In the genomic region with DNA sequence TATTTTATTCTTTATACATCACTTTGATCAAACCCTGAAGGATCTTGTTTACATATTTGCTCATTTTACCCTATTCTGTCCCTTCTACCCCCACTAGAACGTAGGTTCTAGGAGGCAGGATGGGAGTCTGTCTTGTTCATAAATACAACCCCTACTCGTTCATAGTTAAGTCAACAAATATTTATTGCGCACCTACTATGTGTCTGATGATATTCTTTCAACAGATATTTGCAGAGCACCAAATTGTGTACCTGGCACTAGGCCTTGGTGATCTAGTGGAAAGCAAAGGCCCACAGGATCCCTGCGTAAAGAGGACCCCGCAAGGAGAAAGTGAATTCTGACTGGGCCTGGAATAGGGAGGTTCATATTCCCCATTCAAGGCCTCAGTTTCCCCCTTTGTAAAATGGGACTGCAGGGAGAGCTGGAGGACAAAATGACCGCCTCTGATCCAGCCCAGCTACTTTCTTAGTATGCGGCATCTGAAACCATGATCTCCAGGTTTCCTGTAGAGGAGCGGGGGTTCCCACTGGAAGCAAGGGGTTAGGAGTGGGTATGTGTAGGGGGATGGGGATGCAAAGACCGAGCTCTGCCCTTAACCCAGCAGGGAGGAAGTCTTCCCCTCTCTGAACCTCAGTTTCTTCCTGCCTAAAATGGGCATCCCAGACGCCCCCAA, we compare ENCODE assay signal across 8 cellular contexts. TPM values are rescaled to one million over a fixed set of nuclear protein-coding genes. Genes with fewer than 3 reads are reported as not detected.
A peak's percentile ranks its signal among the peaks of the same experiment; 100 is the strongest.
DNase-seq lines count a peak whose midpoint lies in the region; ATAC-seq and TF ChIP-seq lines count a peak whose summit lies in the region.

No MANE protein-coding gene starts in this region.

- intact Hi-C loops in colonic mucosa (cut with DNase I) = no loop called here

- H3K27ac Mint-ChIP-seq in naive thymus-derived CD8-positive, alpha-beta T cell = peak overlapping the region in 9 of 10 donors; percentile 6 to 93 (median 47)

- peaks cover 15 to 65% (median 58%) of the 10 kb centered on the region in 4 donors for H3K4me1 Mint-ChIP-seq in naive thymus-derived CD8-positive, alpha-beta T cell

- DNase-seq in AG09309 (ENCODE audit: low read depth) (no peak), colonic mucosa (no peak), hypothalamus (lab: John Stamatoyannopoulos, UW) (no peak), midbrain (lab: John Stamatoyannopoulos, UW) (no peak)
- DNase-seq in Jurkat, Clone E6-1 (ENCODE audit: low read depth, low spot score) = no peak
- DNase-seq in naive thymus-derived CD8-positive, alpha-beta T cell = no peak
- DNase-seq in stimulated activated CD4-positive, alpha-beta T cell treated with anti-CD3 and anti-CD28 coated beads, Interleukin-4, amount 100 ng/mL, for 1 hour = no peak

- peak in 1 of 2 donors; percentile 4 for ATAC-seq in naive thymus-derived CD8-positive, alpha-beta T cell
- no peak for ATAC-seq in GM18867 (IDR thresholded peaks at IDR 0.05; ENCODE audit: unreplicated experiment)

- no peaks in the 10 kb centered on the region for H3K9me3 ChIP-seq in colonic mucosa

- POLR2A ChIA-PET in naive thymus-derived CD8-positive, alpha-beta T cell (lab: Charles Lee) = interaction anchor here (0.5 to 2.5 kb wide), 11 partner anchors 10 to 122 kb away, joined by 3 to 34 read pairs (median 3); partner anchors contain the start of genes BLOC1S3, PPP1R37, RELB and TRAPPC6A

- H3K36me3 ChIP-seq in colonic mucosa = no peaks in the 10 kb centered on the region

- peak overlapping the region; percentile 60 to 99 for H3K9ac ChIP-seq in colonic mucosa (ENCODE audit: low read depth in 2 of 2, low read length in 2 of 2)

- H3K4me3 Mint-ChIP-seq in naive thymus-derived CD8-positive, alpha-beta T cell = peak overlapping the region; percentile 91 to 97 (median 94)

- no peaks in the 10 kb centered on the region for H3K27me3 Mint-ChIP-seq in naive thymus-derived CD8-positive, alpha-beta T cell

- TF ChIP-seq CTCF in AG09309 (IDR thresholded peaks at IDR 0.05; ENCODE audit: control insufficient read depth, insufficient read depth, low read depth, low read length, missing control alignments) (no peak), colonic mucosa (IDR thresholded peaks at IDR 0.05) (no peak)

- H3K27me3 ChIP-seq in colonic mucosa = no peaks in the 10 kb centered on the region

- H3K4me1 ChIP-seq in colonic mucosa = peaks cover 21% of the 10 kb centered on the region

- peak overlapping the region; percentile 68 for H3K27ac ChIP-seq in colonic mucosa

- H3K9me3 Mint-ChIP-seq in naive thymus-derived CD8-positive, alpha-beta T cell = no peaks in the 10 kb centered on the region

- H3K4me3 ChIP-seq in AG09309 (ENCODE audit: control insufficient read depth, low read depth, low read length) (peak overlapping the region; percentile 72), colonic mucosa (peak overlapping the region; percentile 78)
- peak overlapping the region; percentile 98 for H3K4me3 ChIP-seq in Jurkat, Clone E6-1 (ENCODE audit: low read length)

- peaks cover 0 to 18% (median 8%) of the 10 kb centered on the region in 3 donors for H3K36me3 Mint-ChIP-seq in naive thymus-derived CD8-positive, alpha-beta T cell

RNA-seq across cellular contexts. Expression of gene GEMIN7, which starts 0.5 kb away (rescaled TPM):
- polyA plus RNA-seq in Jurkat, Clone E6-1 (2012; ENCODE audit: insufficient read depth, insufficient read length) = 31.6 TPM
- 10 to 100 TPM; 22.4 to 37.5 TPM for total RNA-seq in colonic mucosa
- 10 to 100 TPM; 13.5 to 19.8 TPM for total RNA-seq in naive thymus-derived CD8-positive, alpha-beta T cell
- 10 to 100 TPM; 44.2 to 70.0 (median 50.3) TPM for polyA plus RNA-seq in naive thymus-derived CD8-positive, alpha-beta T cell

RNA-seq across cellular contexts. Expression of gene ZNF296, which starts 2.2 kb away (rescaled TPM):
- polyA plus RNA-seq in Jurkat, Clone E6-1 (2012; ENCODE audit: insufficient read depth, insufficient read length) = not detected
- 1 to 10 TPM; 3.4 to 7.0 TPM for total RNA-seq in colonic mucosa
- 1 to 10 TPM; 2.3 to 2.4 TPM for total RNA-seq in naive thymus-derived CD8-positive, alpha-beta T cell
- 1 to 10 TPM; 1.0 to 1.6 (median 1.1) TPM for polyA plus RNA-seq in naive thymus-derived CD8-positive, alpha-beta T cell

RNA-seq across cellular contexts. Expression of gene PPP1R37, which starts 14.5 kb away (rescaled TPM):
- 16.6 TPM for polyA plus RNA-seq in Jurkat, Clone E6-1 (2012; ENCODE audit: insufficient read depth, insufficient read length)
- 10 to 100 TPM; 28.2 to 46.9 TPM for total RNA-seq in colonic mucosa
- 10 to 100 TPM; 32.9 to 33.3 TPM for total RNA-seq in naive thymus-derived CD8-positive, alpha-beta T cell
- polyA plus RNA-seq in naive thymus-derived CD8-positive, alpha-beta T cell = 1 to 10 TPM in 1 of 3 donors, under 1 TPM in 2; 0.40 to 2.0 (median 0.83) TPM

RNA-seq across cellular contexts. Expression of gene CLASRP, which starts 39.7 kb away (rescaled TPM):
- polyA plus RNA-seq in Jurkat, Clone E6-1 (2012; ENCODE audit: insufficient read depth, insufficient read length) = 111 TPM
- 10 to 100 TPM; 53.5 to 82.6 TPM for total RNA-seq in colonic mucosa
- total RNA-seq in naive thymus-derived CD8-positive, alpha-beta T cell = 100 to 1,000 TPM; 141 to 150 TPM
- polyA plus RNA-seq in naive thymus-derived CD8-positive, alpha-beta T cell = 1 to 10 TPM; 2.0 to 6.7 (median 5.3) TPM
